1 cellular context compared by ENCODE assay signal in the genomic region with DNA sequence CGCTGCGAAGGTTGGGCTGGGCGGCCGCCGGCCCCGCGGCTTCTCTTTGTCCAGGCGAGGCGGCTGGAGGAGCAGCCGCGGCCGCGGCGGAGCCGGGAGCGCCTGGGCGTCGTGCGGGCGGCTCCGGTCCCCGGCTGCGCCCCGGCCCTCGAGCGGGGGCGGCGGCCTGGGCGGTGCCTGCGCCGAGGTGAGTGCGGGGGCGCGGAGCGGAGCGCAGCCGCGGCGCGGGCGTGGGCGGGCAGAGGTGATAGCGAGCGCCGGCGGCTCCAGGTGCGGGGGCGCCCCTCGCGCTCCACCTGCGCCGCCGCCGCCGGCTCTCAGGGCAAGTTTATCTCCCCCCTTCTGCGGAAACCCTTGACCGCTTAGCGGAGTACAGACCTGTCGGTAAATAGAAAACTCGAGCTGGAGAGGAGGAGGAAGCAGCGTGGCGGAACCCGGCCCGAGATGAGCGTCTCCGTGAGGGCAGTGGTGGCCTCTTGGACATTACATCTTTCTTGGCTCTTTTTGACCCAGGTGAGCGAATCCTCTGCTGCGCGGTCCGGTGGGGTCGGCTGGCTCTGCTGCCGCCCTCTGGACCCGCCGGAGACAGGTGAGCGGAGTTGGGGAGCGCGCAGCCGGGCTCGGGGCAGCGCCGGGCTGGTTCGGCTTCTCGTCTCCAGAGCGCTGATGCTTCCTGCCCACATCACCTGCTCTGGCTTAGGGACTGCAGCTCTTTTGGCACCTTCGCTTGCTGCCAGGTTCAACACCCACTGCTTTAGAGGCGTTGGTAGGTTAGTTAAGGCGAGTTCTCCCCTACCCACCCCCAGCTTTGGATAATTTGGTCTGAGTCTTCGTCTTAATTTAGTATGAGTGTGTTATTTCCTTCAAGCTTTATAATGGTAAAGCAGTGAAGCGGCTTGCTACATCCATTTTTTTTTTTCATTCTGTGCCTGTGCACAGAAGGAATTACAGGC.
TF ChIP-seq lines count a peak whose summit lies in the region.

A gene (plus strand): TSS at position 241 of the 953 bp plus-strand sequence.

TF ChIP-seq in HepG2, 621 proteins besides CTCF, POLR2A, EP300 and RAD21 (continued from another document):
- TF ChIP-seq, protein P1, sequence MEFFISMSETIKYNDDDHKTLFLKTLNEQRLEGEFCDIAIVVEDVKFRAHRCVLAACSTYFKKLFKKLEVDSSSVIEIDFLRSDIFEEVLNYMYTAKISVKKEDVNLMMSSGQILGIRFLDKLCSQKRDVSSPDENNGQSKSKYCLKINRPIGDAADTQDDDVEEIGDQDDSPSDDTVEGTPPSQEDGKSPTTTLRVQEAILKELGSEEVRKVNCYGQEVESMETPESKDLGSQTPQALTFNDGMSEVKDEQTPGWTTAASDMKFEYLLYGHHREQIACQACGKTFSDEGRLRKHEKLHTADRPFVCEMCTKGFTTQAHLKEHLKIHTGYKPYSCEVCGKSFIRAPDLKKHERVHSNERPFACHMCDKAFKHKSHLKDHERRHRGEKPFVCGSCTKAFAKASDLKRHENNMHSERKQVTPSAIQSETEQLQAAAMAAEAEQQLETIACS (CRISPR knock-in tag; IDR thresholded peaks at IDR 0.05), result no peak
- 0 out of 2 replicates have a peak, but pooled peaks have one; percentile 45 for TF ChIP-seq ZNF777 (CRISPR knock-in tag; IDR thresholded peaks at IDR 0.05)
- no peak for TF ChIP-seq RARG (CRISPR knock-in tag; IDR thresholded peaks at IDR 0.05; ENCODE audit: low read depth)
- TF ChIP-seq GABPB1 (CRISPR knock-in tag; IDR thresholded peaks at IDR 0.05), result peak; percentile 13; the same call in 1 of the 2 replicates
- TF ChIP-seq, protein P2, sequence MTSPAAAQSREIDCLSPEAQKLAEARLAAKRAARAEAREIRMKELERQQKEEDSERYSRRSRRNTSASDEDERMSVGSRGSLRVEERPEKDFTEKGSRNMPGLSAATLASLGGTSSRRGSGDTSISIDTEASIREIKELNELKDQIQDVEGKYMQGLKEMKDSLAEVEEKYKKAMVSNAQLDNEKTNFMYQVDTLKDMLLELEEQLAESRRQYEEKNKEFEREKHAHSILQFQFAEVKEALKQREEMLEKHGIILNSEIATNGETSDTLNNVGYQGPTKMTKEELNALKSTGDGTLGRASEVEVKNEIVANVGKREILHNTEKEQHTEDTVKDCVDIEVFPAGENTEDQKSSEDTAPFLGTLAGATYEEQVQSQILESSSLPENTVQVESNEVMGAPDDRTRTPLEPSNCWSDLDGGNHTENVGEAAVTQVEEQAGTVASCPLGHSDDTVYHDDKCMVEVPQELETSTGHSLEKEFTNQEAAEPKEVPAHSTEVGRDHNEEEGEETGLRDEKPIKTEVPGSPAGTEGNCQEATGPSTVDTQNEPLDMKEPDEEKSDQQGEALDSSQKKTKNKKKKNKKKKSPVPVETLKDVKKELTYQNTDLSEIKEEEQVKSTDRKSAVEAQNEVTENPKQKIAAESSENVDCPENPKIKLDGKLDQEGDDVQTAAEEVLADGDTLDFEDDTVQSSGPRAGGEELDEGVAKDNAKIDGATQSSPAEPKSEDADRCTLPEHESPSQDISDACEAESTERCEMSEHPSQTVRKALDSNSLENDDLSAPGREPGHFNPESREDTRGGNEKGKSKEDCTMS (CRISPR knock-in tag; conservative IDR thresholded peaks at IDR 0.05), result no peak
- TF ChIP-seq SP5 (CRISPR knock-in tag; IDR thresholded peaks at IDR 0.05; ENCODE audit: borderline replicate concordance, low read depth), result no peak
